Comparison of ENCODE assay signal across 23 cellular contexts in the genomic region with DNA sequence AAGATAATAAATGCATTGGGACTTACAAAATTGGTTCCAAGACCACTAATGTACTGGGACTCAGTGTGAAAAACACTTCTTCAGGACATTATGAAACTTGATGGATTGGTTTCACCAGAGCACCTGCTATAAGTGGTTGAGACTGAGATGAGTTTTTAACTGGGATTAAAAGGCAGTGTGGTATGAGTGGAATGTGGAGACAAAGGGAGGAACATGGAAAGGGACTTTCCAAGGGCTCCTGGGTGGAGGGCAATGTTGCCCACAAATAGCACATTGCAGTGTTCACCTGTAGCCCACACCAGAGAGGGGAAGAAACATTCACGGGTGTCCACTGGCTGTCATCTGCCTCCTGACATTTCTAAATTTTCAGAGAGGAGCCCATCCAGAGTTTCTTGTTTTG.
A peak's percentile ranks its signal among the peaks of the same experiment; 100 is the strongest.
DNase-seq lines count a peak whose midpoint lies in the region; ATAC-seq and TF ChIP-seq lines count a peak whose summit lies in the region.
"Had no signal": no experiment of that assay in that cellular context is flagged by ENCODE, and none has a peak within 500 bp of the region (broad histone marks: within the 10 kb centered on the region; RNA-seq: fewer than 3 reads in every experiment).

No MANE protein-coding gene starts in this region.

- H3K36me3 ChIP-seq in SK-N-SH (replicated peaks in 1 of 2; ENCODE audit: control insufficient read depth in 1 of 2, insufficient read depth in 2 of 2, low read length in 1 of 2) (no peaks in the 10 kb centered on the region), RWPE2 (ENCODE audit: low read depth) (no peaks in the 10 kb centered on the region)
- H3K36me3 ChIP-seq: heart right ventricle, SJCRH30 had no signal

- TF ChIP-seq CTCF in SK-N-SH (IDR thresholded peaks at IDR 0.05) = no peak
- no peak for TF ChIP-seq CTCF in RWPE2 (IDR thresholded peaks at IDR 0.05; ENCODE audit: poor library complexity, severe bottlenecking)
- no peak for TF ChIP-seq CTCF in glutamatergic neuron (IDR thresholded peaks at IDR 0.05; ENCODE audit: partially characterized antibody, unreplicated experiment)

- no peak overlapping the region for H3K27ac ChIP-seq in SK-N-SH (ENCODE audit: low read depth in 2 of 2, low read length in 1 of 2)
- H3K27ac ChIP-seq in RWPE2 (ENCODE audit: poor library complexity, severe bottlenecking) = no peak overlapping the region
- H3K27ac ChIP-seq: heart right ventricle, SJCRH30 had no signal

- H3K4me1 Mint-ChIP-seq in glutamatergic neuron (ENCODE audit: low read depth, unreplicated experiment) = no peaks in the 10 kb centered on the region
- H3K4me1 Mint-ChIP-seq: activated CD4-positive, alpha-beta T cell treated with anti-CD3 and anti-CD28 coated beads, Interleukin-2, amount 10 ng/mL, durations not matched to agents 7 days and 5 days; activated naive CD8-positive, alpha-beta T cell treated with anti-CD3 and anti-CD28 coated beads, Interleukin-2, amount 50 U/mL, for 24 hours; CD14-positive monocyte; immature natural killer cell; T-helper 17 cell had no signal

- H3K4me3 ChIP-seq in SK-N-SH (ENCODE audit: low read depth in 2 of 2, low read length in 1 of 2) (no peak overlapping the region), RWPE2 (ENCODE audit: severe bottlenecking) (no peak overlapping the region)
- H3K4me3 ChIP-seq: heart right ventricle, lung, SJCRH30 had no signal

- ATAC-seq in SK-N-SH treated with all-trans-retinoic acid at 6 μM for 48 hours (no peak), RWPE2 (ENCODE audit: low read depth) (peak; percentile 48; the same call in 1 of the 3 replicates)
- ATAC-seq: activated naive CD8-positive, alpha-beta T cell treated with anti-CD3 and anti-CD28 coated beads, Interleukin-2, amount 50 U/mL, for 24 hours; heart right ventricle; HepG2; T-helper 17 cell had no signal

- no peak overlapping the region for H3K27ac Mint-ChIP-seq in glutamatergic neuron (ENCODE audit: unreplicated experiment)
- H3K27ac Mint-ChIP-seq: activated CD4-positive, alpha-beta T cell treated with anti-CD3 and anti-CD28 coated beads, Interleukin-2, amount 10 ng/mL, durations not matched to agents 7 days and 5 days; activated naive CD8-positive, alpha-beta T cell treated with anti-CD3 and anti-CD28 coated beads, Interleukin-2, amount 50 U/mL, for 24 hours; immature natural killer cell; T-helper 17 cell had no signal

- H3K27me3 ChIP-seq in SK-N-SH (ENCODE audit: insufficient read depth) (no peaks in the 10 kb centered on the region), RWPE2 (ENCODE audit: insufficient read depth, poor library complexity, severe bottlenecking) (no peaks in the 10 kb centered on the region)
- H3K27me3 ChIP-seq: heart right ventricle, SJCRH30 had no signal

- H3K9me3 ChIP-seq in SK-N-SH (no peaks in the 10 kb centered on the region), RWPE2 (ENCODE audit: severe bottlenecking) (no peaks in the 10 kb centered on the region)
- H3K9me3 ChIP-seq: heart right ventricle, SJCRH30 had no signal

- H3K79me2 ChIP-seq in SK-N-SH (ENCODE audit: insufficient read depth) = no peaks in the 10 kb centered on the region

- POLR2A ChIA-PET in SK-N-SH (lab: Yijun Ruan, JAX) = no interaction called here

- no peak for TF ChIP-seq EP300 in SK-N-SH (IDR thresholded peaks at IDR 0.05; ENCODE audit: borderline replicate concordance in 1 of 2, low read depth in 1 of 2, low read length in 1 of 2)

- no peak overlapping the region for H3K4me3 Mint-ChIP-seq in glutamatergic neuron (ENCODE audit: unreplicated experiment)
- H3K4me3 Mint-ChIP-seq: activated CD4-positive, alpha-beta T cell treated with anti-CD3 and anti-CD28 coated beads, Interleukin-2, amount 10 ng/mL, durations not matched to agents 7 days and 5 days; activated naive CD8-positive, alpha-beta T cell treated with anti-CD3 and anti-CD28 coated beads, Interleukin-2, amount 50 U/mL, for 24 hours; CD14-positive monocyte; immature natural killer cell; T-helper 17 cell had no signal

- no peaks in the 10 kb centered on the region for H3K36me3 Mint-ChIP-seq in glutamatergic neuron (ENCODE audit: unreplicated experiment)
- H3K36me3 Mint-ChIP-seq: CD14-positive monocyte, immature natural killer cell had no signal

- no peak overlapping the region for H3K4me2 ChIP-seq in SK-N-SH

- TF ChIP-seq RAD21 in SK-N-SH (IDR thresholded peaks at IDR 0.05; ENCODE audit: low read length) = no peak

- no peak overlapping the region for H2AFZ ChIP-seq in SK-N-SH (ENCODE audit: low read depth)

- 95% methylated on average over 1 of the region's 1 CpG for WGBS in SK-N-SH (ENCODE audit: low lambda C conversion rate)

- no peak for DNase-seq in SK-N-SH
- no peak for DNase-seq in RWPE2 (ENCODE audit: low spot score)
- DNase-seq in kidney glomerular epithelial cell (lab: John Stamatoyannopoulos, UW) = peak; percentile 52
- no peak for DNase-seq in Kasumi-1 (lab: John Stamatoyannopoulos, UW)
- no peak for DNase-seq in activated T-cell treated with anti-CD3 and anti-CD28 coated beads for 4 hours
- no peak for DNase-seq in D341Med (ENCODE audit: low spot score)
- DNase-seq in glutamatergic neuron = no peak
- DNase-seq: activated CD4-positive, alpha-beta T cell treated with anti-CD3 and anti-CD28 coated beads, Interleukin-2, amount 10 ng/mL, durations not matched to agents 7 days and 5 days; activated CD8-positive, alpha-beta memory T cell treated with anti-CD3 and anti-CD28 coated beads, Interleukin-2, amount 50 U/mL, for 4 hours; activated naive CD8-positive, alpha-beta T cell treated with anti-CD3 and anti-CD28 coated beads, Interleukin-2, amount 50 U/mL, for 24 hours; cortex of kidney; DMS79 treated with DMSO at 0.1 percent for 48 hours; heart right ventricle; immature natural killer cell; NCI-H1417; NCI-H82; stimulated activated CD4-positive, alpha-beta T cell treated with anti-CD3 and anti-CD28 coated beads, Interleukin-12 subunit alpha, Interleukin-12 subunit beta, amount 100 ng/mL, for 4 hours; T-helper 17 cell had no signal

- H3K4me1 ChIP-seq in SK-N-SH (ENCODE audit: control insufficient read depth in 1 of 2, insufficient read depth in 2 of 2, low read depth in 1 of 2, low read length in 1 of 2) (peaks cover 6 to 14% of the 10 kb centered on the region in 2 experiments; a peak in 3 of 4 replicates), RWPE2 (ENCODE audit: insufficient read depth, poor library complexity, severe bottlenecking) (no peaks in the 10 kb centered on the region)

- H3K9me2 ChIP-seq in SK-N-SH = no peaks in the 10 kb centered on the region

- CTCF ChIA-PET in SK-N-SH (lab: Yijun Ruan, JAX) = no interaction called here

- no peaks in the 10 kb centered on the region for H4K20me1 ChIP-seq in SK-N-SH (ENCODE audit: insufficient read depth)

- H3K9me3 Mint-ChIP-seq in glutamatergic neuron (ENCODE audit: unreplicated experiment) = no peaks in the 10 kb centered on the region
- H3K9me3 Mint-ChIP-seq: activated CD4-positive, alpha-beta T cell treated with anti-CD3 and anti-CD28 coated beads, Interleukin-2, amount 10 ng/mL, durations not matched to agents 7 days and 5 days; activated naive CD8-positive, alpha-beta T cell treated with anti-CD3 and anti-CD28 coated beads, Interleukin-2, amount 50 U/mL, for 24 hours; CD14-positive monocyte had no signal

- no peak overlapping the region for H3K9ac ChIP-seq in SK-N-SH

- H3K27me3 Mint-ChIP-seq in glutamatergic neuron (ENCODE audit: unreplicated experiment) = peaks cover 2% of the 10 kb centered on the region
- H3K27me3 Mint-ChIP-seq: activated naive CD8-positive, alpha-beta T cell treated with anti-CD3 and anti-CD28 coated beads, Interleukin-2, amount 50 U/mL, for 24 hours had no signal

- H3F3A ChIP-seq in SK-N-SH (replicated peaks; ENCODE audit: insufficient read depth) = no peaks in the 10 kb centered on the region

TF ChIP-seq in SK-N-SH treated with all-trans-retinoic acid at 6 μM for 48 hours, 23 proteins besides CTCF, POLR2A, EP300 and RAD21:
- TF ChIP-seq ARNTL (CRISPR knock-in tag; IDR thresholded peaks at IDR 0.05; ENCODE audit: borderline replicate concordance, low read depth) = no peak
- no peak for TF ChIP-seq CSRNP3 (CRISPR knock-in tag; IDR thresholded peaks at IDR 0.05)
- peak; percentile 30; the same call in 1 of the 2 replicates for TF ChIP-seq ISL1 (CRISPR knock-in tag; IDR thresholded peaks at IDR 0.05)

TF ChIP-seq in SK-N-SH, 30 proteins besides CTCF, POLR2A, EP300 and RAD21:
- TF ChIP-seq IRF3 (IDR thresholded peaks at IDR 0.05; ENCODE audit: low read depth, low read length) = no peak
- TF ChIP-seq YY1 (IDR thresholded peaks at IDR 0.05; ENCODE audit: low read depth) = no peak
- TF ChIP-seq, protein P1, sequence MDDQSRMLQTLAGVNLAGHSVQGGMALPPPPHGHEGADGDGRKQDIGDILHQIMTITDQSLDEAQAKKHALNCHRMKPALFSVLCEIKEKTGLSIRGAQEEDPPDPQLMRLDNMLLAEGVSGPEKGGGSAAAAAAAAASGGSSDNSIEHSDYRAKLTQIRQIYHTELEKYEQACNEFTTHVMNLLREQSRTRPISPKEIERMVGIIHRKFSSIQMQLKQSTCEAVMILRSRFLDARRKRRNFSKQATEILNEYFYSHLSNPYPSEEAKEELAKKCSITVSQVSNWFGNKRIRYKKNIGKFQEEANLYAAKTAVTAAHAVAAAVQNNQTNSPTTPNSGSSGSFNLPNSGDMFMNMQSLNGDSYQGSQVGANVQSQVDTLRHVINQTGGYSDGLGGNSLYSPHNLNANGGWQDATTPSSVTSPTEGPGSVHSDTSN (IDR thresholded peaks at IDR 0.05) = no peak
